Comparison of ENCODE assay signal across 11 cellular contexts in the genomic region with DNA sequence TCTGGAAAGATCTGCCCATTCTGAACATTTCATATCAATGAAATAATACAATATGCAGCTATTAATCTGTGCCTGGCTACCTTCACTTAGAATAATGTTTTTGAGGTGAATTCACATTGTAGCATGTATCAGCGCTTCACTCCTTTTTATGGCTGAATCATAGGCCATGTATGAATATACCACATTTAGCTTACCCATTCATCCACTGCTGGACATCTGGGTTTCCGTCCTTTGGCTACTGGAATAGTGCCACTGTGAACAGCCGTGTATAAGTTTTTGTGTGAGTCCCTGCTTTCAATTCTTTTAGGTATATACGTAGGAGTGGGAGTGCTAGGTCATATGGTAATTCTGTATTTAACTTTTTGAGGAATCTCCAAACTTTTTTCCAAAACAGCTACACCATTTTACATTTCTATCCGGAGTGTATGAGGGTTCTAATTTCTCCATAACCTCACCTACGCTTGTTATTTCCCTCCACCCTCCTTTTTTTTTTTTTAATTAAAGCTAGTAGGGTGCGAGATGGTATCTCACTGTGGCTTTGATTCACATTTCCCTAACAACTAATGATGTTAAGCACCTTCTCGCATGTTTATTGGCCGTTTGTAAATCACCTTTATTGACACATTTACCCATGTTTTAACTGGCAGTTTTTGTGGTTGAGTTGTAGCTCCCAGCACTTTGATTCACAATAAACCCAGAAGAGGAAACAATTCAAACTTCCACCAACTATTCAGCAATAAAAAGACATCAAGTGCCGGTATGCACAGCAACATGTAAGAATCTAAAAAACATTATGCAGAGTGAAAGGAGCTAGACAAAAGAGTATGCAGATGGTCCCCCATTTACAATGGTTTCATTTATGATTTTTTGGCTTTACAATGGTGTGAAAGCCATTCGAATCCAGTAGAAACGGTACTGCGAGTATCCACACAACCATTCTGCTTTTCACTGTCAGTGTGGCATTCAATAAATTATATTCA. TPM values are rescaled to one million over a fixed set of nuclear protein-coding genes. Genes with fewer than 3 reads are reported as not detected.
A peak's percentile ranks its signal among the peaks of the same experiment; 100 is the strongest.
DNase-seq lines count a peak whose midpoint lies in the region; ATAC-seq and TF ChIP-seq lines count a peak whose summit lies in the region.
"Had no signal": no experiment of that assay in that cellular context is flagged by ENCODE, and none has a peak within 500 bp of the region (broad histone marks: within the 10 kb centered on the region; RNA-seq: fewer than 3 reads in every experiment).

No MANE protein-coding gene starts in this region.

- WGBS in esophagus muscularis mucosa: 82% methylated on average over 13 of the region's 13 CpGs

- H3K9me3 Mint-ChIP-seq in activated T-cell treated with anti-CD3 and anti-CD28 coated beads, Interleukin-2, amount 50 U/mL, for 4 hours: peaks cover 8% of the 10 kb centered on the region

- intact Hi-C loops in esophagus muscularis mucosa (cut with DNase I): loop anchor here (10.0 kb wide), 1 partner anchor 45 kb away; no protein-coding TSS in a partner anchor

- H3K36me3 ChIP-seq in iPS-20b (ENCODE audit: insufficient read depth, low read depth, low read length): no peaks in the 10 kb centered on the region
- H3K36me3 ChIP-seq in esophagus muscularis mucosa: no peaks in the 10 kb centered on the region

- ATAC-seq in activated T-cell treated with anti-CD3 and anti-CD28 coated beads, Interleukin-2, amount 50 U/mL, for 4 hours: peak; percentile 53 to 56
- ATAC-seq in HG02885 (IDR thresholded peaks at IDR 0.05; ENCODE audit: poor library complexity, unreplicated experiment): no peak

- TF ChIP-seq EP300 in esophagus muscularis mucosa (IDR thresholded peaks at IDR 0.05): no peak

- H3K27ac ChIP-seq in iPS-20b (ENCODE audit: low read length) (no peak overlapping the region), substantia nigra (ENCODE audit: low read depth, low read length, poor library complexity, severe bottlenecking) (peak overlapping the region; percentile 67), esophagus muscularis mucosa (replicated peaks in 1 of 4) (no peak overlapping the region)

- no peaks in the 10 kb centered on the region for H3K27me3 ChIP-seq in iPS-20b (ENCODE audit: insufficient read depth, low read length)
- H3K27me3 ChIP-seq in esophagus muscularis mucosa: no peaks in the 10 kb centered on the region

- H3K4me3 Mint-ChIP-seq in activated T-cell treated with anti-CD3 and anti-CD28 coated beads, Interleukin-2, amount 50 U/mL, for 4 hours: peak overlapping the region; percentile 72

- H3K4me1 Mint-ChIP-seq in activated T-cell treated with anti-CD3 and anti-CD28 coated beads, Interleukin-2, amount 50 U/mL, for 4 hours (ENCODE audit: low read depth): peaks cover 97% of the 10 kb centered on the region

- TF ChIP-seq CTCF in esophagus muscularis mucosa (IDR thresholded peaks at IDR 0.05): no peak

- H3K9me3 ChIP-seq in iPS-20b (ENCODE audit: insufficient read depth, low read depth, low read length) (no peaks in the 10 kb centered on the region), esophagus muscularis mucosa (peaks cover 0 to 6% (median 0%) of the 10 kb centered on the region in 4 donors)

- DNase-seq in activated T-cell treated with anti-CD3 and anti-CD28 coated beads, Interleukin-2, amount 50 U/mL, for 4 hours: no peak
- DNase-seq in activated T-cell treated with anti-CD3 and anti-CD28 coated beads for 4 hours (no peak), substantia nigra (lab: John Stamatoyannopoulos, UW) (no peak), esophagus muscularis mucosa (ENCODE audit: extremely low spot score) (no peak), NK-92 (lab: John Stamatoyannopoulos, UW; ENCODE audit: unreplicated experiment) (no peak)
- DNase-seq in activated CD8-positive, alpha-beta memory T cell treated with anti-CD3 and anti-CD28 coated beads, Interleukin-2, amount 50 U/mL, for 4 hours: peak; percentile 4
- DNase-seq: GOT3, NCI-H446, SHP77 treated with DMSO at 0.1 percent for 48 hours had no signal

- peak overlapping the region; percentile 5; the same call in 1 of the 2 replicates for H3K9ac ChIP-seq in iPS-20b (ENCODE audit: low read depth, low read length)

- no peaks in the 10 kb centered on the region for H3K27me3 Mint-ChIP-seq in activated T-cell treated with anti-CD3 and anti-CD28 coated beads, Interleukin-2, amount 50 U/mL, for 4 hours (ENCODE audit: low read depth)

- H3K4me1 ChIP-seq in iPS-20b (ENCODE audit: insufficient read depth, low read length) (peaks cover 30% of the 10 kb centered on the region; the same call in 1 of the 2 replicates), esophagus muscularis mucosa (no peaks in the 10 kb centered on the region)

- H3K4me3 ChIP-seq in iPS-20b (ENCODE audit: low read length) (no peak overlapping the region), esophagus muscularis mucosa (no peak overlapping the region)

- no peak for TF ChIP-seq POLR2A in esophagus muscularis mucosa (IDR thresholded peaks at IDR 0.05; ENCODE audit: low read depth)

- H3K36me3 Mint-ChIP-seq in activated T-cell treated with anti-CD3 and anti-CD28 coated beads, Interleukin-2, amount 50 U/mL, for 4 hours (ENCODE audit: insufficient read depth): peaks cover 28% of the 10 kb centered on the region

RNA-seq across cellular contexts. Expression of a gene that starts 8.1 kb away (rescaled TPM):
- 100 to 1,000 TPM; 248 to 348 (median 344) TPM for total RNA-seq in activated T-cell treated with anti-CD3 and anti-CD28 coated beads, Interleukin-2, amount 50 U/mL, for 4 hours
- total RNA-seq in esophagus muscularis mucosa: 10 to 100 TPM in 3 of 4 donors, 1 to 10 TPM in 1; 7.9 to 14.1 (median 10.6) TPM

Comparison
In these comparisons a context has a peak if more than half of its experiments do, and no peak if none do; other contexts are left out.
1. RNA of a gene that starts 8.1 kb away (total RNA-seq): 248 to 348 TPM in activated T-cell treated with anti-CD3 and anti-CD28 coated beads, Interleukin-2, amount 50 U/mL, for 4 hours; 7.9 to 14.1 TPM in esophagus muscularis mucosa; every median in the first group is over 10 times any median in the second.